In genomic region chr5:142571921-142572320, GRCh38 we compare ENCODE assay signal across 17 cellular contexts.
A peak's percentile ranks its signal among the peaks of the same experiment; 100 is the strongest.
DNase-seq lines count a peak whose midpoint lies in the region; ATAC-seq and TF ChIP-seq lines count a peak whose summit lies in the region.
"Had no signal": no experiment of that assay in that cellular context is flagged by ENCODE, and none has a peak within 500 bp of the region (broad histone marks: within the 10 kb centered on the region; RNA-seq: fewer than 3 reads in every experiment).

No MANE protein-coding gene starts in this region.

- peaks cover 29% of the 10 kb centered on the region for H3F3A ChIP-seq in smooth muscle cell (ENCODE audit: low read depth)

- H2BK20ac ChIP-seq in IMR-90 (ENCODE audit: low read depth, low read length) = no peak overlapping the region

- no peak overlapping the region for H2AFZ ChIP-seq in IMR-90 (replicated peaks; ENCODE audit: low read length, poor library complexity)
- H2AFZ ChIP-seq in smooth muscle cell (ENCODE audit: low read depth) = no peak overlapping the region

- no peak overlapping the region for H2BK120ac ChIP-seq in IMR-90 (ENCODE audit: low read depth, low read length)

- DNase-seq in IMR-90 (no peak), left kidney (ENCODE audit: low read depth, low spot score) (peak; percentile 58), smooth muscle cell (lab: John Stamatoyannopoulos, UW; ENCODE audit: unreplicated experiment) (no peak), DMS79 treated with DMSO at 0.1 percent for 48 hours (lab: John Stamatoyannopoulos, UW) (no peak)
- DNase-seq: ACHN; Calu3; CD4-positive, alpha-beta T cell; DMS 273 treated with DMSO at 0.1 percent for 48 hours; DMS79; EL; HCEC 1CT; KBM-7 had no signal

- ATAC-seq in IMR-90 (ENCODE audit: low read depth) (no peak), GM21619 (IDR thresholded peaks at IDR 0.05; ENCODE audit: unreplicated experiment) (no peak), GM21447 (IDR thresholded peaks at IDR 0.05; ENCODE audit: unreplicated experiment) (no peak)

- no peaks in the 10 kb centered on the region for H3K36me3 ChIP-seq in IMR-90 (ENCODE audit: control insufficient read depth, insufficient read depth, low read length)
- H3K36me3 ChIP-seq in smooth muscle cell (ENCODE audit: low read depth) = no peaks in the 10 kb centered on the region
- H3K36me3 ChIP-seq: BLaER1 treated with 17β-estradiol and CSF1 and Interleukin-3, amounts not matched to agents 10 nM and 100 nM had no signal

- no peak overlapping the region for H3K23ac ChIP-seq in IMR-90 (ENCODE audit: low read depth, low read length)

- in situ Hi-C loops in IMR-90 (cut with MboI; ENCODE audit: low sequenced_read_pairs) = no loop called here

- CTCF ChIA-PET in IMR-90 (lab: Yijun Ruan, JAX) = no interaction called here

- no peak overlapping the region for H2BK15ac ChIP-seq in IMR-90 (ENCODE audit: low read depth, low read length)

- no peaks in the 10 kb centered on the region for H3K79me1 ChIP-seq in IMR-90 (ENCODE audit: low read depth in 1 of 2, low read length in 2 of 2)

- TF ChIP-seq POLR2A in IMR-90 (IDR thresholded peaks at IDR 0.05; ENCODE audit: low read depth, low read length) = no peak

- WGBS in IMR-90 (ENCODE audit: extremely low coverage in 2 of 2, insufficient read length in 1 of 2), 2 experiments = no CpG with 5 or more reads among the region's 3 CpGs
- WGBS in smooth muscle cell (ENCODE audit: low lambda C conversion rate) = 24% methylated on average over 3 of the region's 3 CpGs

- no peak overlapping the region for H3K14ac ChIP-seq in IMR-90 (replicated peaks; ENCODE audit: low read depth, low read length)

- no peaks in the 10 kb centered on the region for H3K9me3 ChIP-seq in IMR-90 (ENCODE audit: control insufficient read depth, insufficient read depth, low read length)
- no peaks in the 10 kb centered on the region for H3K9me3 ChIP-seq in smooth muscle cell (replicated peaks; ENCODE audit: low read depth)

- H2AK5ac ChIP-seq in IMR-90 (ENCODE audit: low read depth, low read length) = no peak overlapping the region

- no peak for TF ChIP-seq RAD21 in IMR-90 (IDR thresholded peaks at IDR 0.05; ENCODE audit: low read length)

- no peak overlapping the region for H2BK5ac ChIP-seq in IMR-90 (ENCODE audit: low read depth, low read length, poor library complexity, severe bottlenecking)

- H4K20me1 ChIP-seq in IMR-90 (ENCODE audit: insufficient read depth, low read length) (no peaks in the 10 kb centered on the region), smooth muscle cell (ENCODE audit: low read depth) (no peaks in the 10 kb centered on the region)
- H4K20me1 ChIP-seq: BLaER1 treated with 17β-estradiol and CSF1 and Interleukin-3, amounts not matched to agents 10 nM and 100 nM had no signal

- no peaks in the 10 kb centered on the region for H3K79me2 ChIP-seq in smooth muscle cell (ENCODE audit: low read depth)

- dilution Hi-C loops in IMR-90 (cut with HindIII; ENCODE audit: low sequenced_read_pairs, unreplicated experiment) = no loop called here

- H3K4ac ChIP-seq in IMR-90 (ENCODE audit: low read depth, low read length) = no peak overlapping the region

- H3K56ac ChIP-seq in IMR-90 (ENCODE audit: extremely low read depth, insufficient read depth, low read length) = no peak overlapping the region

- H3K4me1 ChIP-seq in IMR-90 (ENCODE audit: control insufficient read depth, insufficient read depth, low read length) (peaks cover 10% of the 10 kb centered on the region), smooth muscle cell (ENCODE audit: low read depth) (peaks cover 16% of the 10 kb centered on the region)

- no TSS peak for BruUV-seq in IMR-90 (replicated peaks; lab: Mats Ljungman, UMichigan)

- H3K4me2 ChIP-seq in IMR-90 (ENCODE audit: low read depth, low read length) (no peak overlapping the region), smooth muscle cell (peak overlapping the region; percentile 61)

- no peak for TF ChIP-seq CTCF in IMR-90 (conservative IDR thresholded peaks at IDR 0.05; ENCODE audit: low read depth, low read length)
- no peak for TF ChIP-seq CTCF in VCaP (conservative IDR thresholded peaks at IDR 0.05)
- TF ChIP-seq CTCF in smooth muscle cell (IDR thresholded peaks at IDR 0.05; ENCODE audit: borderline replicate concordance, insufficient read depth, poor library complexity, severe bottlenecking) = no peak

- no peak overlapping the region for H2AK9ac ChIP-seq in IMR-90 (replicated peaks; ENCODE audit: low read depth, low read length, poor library complexity)

- no peak overlapping the region for H3K9ac ChIP-seq in IMR-90 (ENCODE audit: low read depth, low read length)
- peak overlapping the region; percentile 2 for H3K9ac ChIP-seq in smooth muscle cell (ENCODE audit: low read depth)
- H3K9ac ChIP-seq: BLaER1 treated with 17β-estradiol and CSF1 and Interleukin-3, amounts not matched to agents 10 nM and 100 nM had no signal

- no peak overlapping the region for H4K8ac ChIP-seq in IMR-90 (ENCODE audit: low read depth in 2 of 2, low read length in 2 of 2)

- H3K9me1 ChIP-seq in IMR-90 (ENCODE audit: insufficient read depth, low read length) = peaks cover 5% of the 10 kb centered on the region; the same call in 1 of the 2 replicates

- H3K27me3 ChIP-seq in IMR-90 (ENCODE audit: control insufficient read depth, insufficient read depth, low read length) (no peaks in the 10 kb centered on the region), smooth muscle cell (ENCODE audit: low read depth) (no peaks in the 10 kb centered on the region)
- H3K27me3 ChIP-seq: BLaER1 treated with 17β-estradiol and CSF1 and Interleukin-3, amounts not matched to agents 10 nM and 100 nM had no signal

- POLR2A ChIA-PET in IMR-90 (lab: Charles Lee; ENCODE audit: unreplicated experiment) = no interaction called here

- no peak overlapping the region for H3K4me3 ChIP-seq in IMR-90 (ENCODE audit: insufficient read depth, low read depth, low read length)
- no peak overlapping the region for H3K4me3 ChIP-seq in smooth muscle cell
- H3K4me3 ChIP-seq: BLaER1 treated with 17β-estradiol and CSF1 and Interleukin-3, amounts not matched to agents 10 nM and 100 nM had no signal

- H4K91ac ChIP-seq in IMR-90 (ENCODE audit: insufficient read depth, low read depth, low read length) = no peak overlapping the region

- H4K5ac ChIP-seq in IMR-90 (ENCODE audit: low read depth, low read length) = no peak overlapping the region

- no peak overlapping the region for H3K18ac ChIP-seq in IMR-90 (ENCODE audit: low read depth, low read length)

- H3K27ac ChIP-seq in IMR-90 (ENCODE audit: insufficient read depth, low read length) (no peak overlapping the region), VCaP (peak overlapping the region; percentile 31; the same call in 1 of the 2 replicates), smooth muscle cell (ENCODE audit: low read depth) (peak overlapping the region; percentile 88)
- H3K27ac ChIP-seq: BLaER1 treated with 17β-estradiol and CSF1 and Interleukin-3, amounts not matched to agents 10 nM and 100 nM; HL-60 had no signal

- intact Hi-C loops in IMR-90 (cut with micrococcal nuclease) = no loop called here

TF ChIP-seq in IMR-90, 13 proteins besides CTCF, POLR2A, EP300 and RAD21:
- TF ChIP-seq MAFK (IDR thresholded peaks at IDR 0.05; ENCODE audit: low read depth, low read length) (peak; percentile 25; the same call in 1 of the 2 replicates), FOS (IDR thresholded peaks at IDR 0.05; ENCODE audit: low read depth, low read length) (no peak)
